Comparison of ENCODE assay signal across 3 cellular contexts in genomic region chr16:70149296-70149695, GRCh38. TPM values are rescaled to one million over a fixed set of nuclear protein-coding genes. Genes with fewer than 3 reads are reported as not detected.
"Had no signal": no experiment of that assay in that cellular context is flagged by ENCODE, and none has a peak within 500 bp of the region (broad histone marks: within the 10 kb centered on the region; RNA-seq: fewer than 3 reads in every experiment).

No MANE protein-coding gene starts in this region.

RNA-seq across cellular contexts. Expression of gene CLEC18C, which starts 24.3 kb away (rescaled TPM):
- total RNA-seq: M059J, Right ventricle myocardium superior, SJSA1 had no signal
